8 cellular contexts compared by ENCODE assay signal in the genomic region with DNA sequence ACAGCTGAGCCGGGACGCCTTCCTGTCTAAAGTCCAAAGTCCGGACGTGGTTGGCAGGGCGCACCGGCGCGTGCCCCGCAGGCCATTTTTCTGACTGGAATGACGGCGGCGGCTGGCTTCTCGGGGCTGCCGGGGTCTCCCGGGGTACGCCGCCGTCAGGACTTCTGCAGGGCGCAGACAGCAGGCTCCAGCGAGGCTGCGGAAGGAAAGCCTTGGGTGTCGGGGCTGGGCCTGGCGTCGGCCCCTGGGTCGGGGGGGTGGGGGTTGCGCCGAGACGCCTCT. TPM values are rescaled to one million over a fixed set of nuclear protein-coding genes. Genes with fewer than 3 reads are reported as not detected.
DNase-seq lines count a peak whose midpoint lies in the region; ATAC-seq and TF ChIP-seq lines count a peak whose summit lies in the region.

No MANE protein-coding gene starts in this region.

- H3K27me3 Mint-ChIP-seq in CD4-positive, alpha-beta memory T cell = no peaks in the 10 kb centered on the region
- H3K27me3 Mint-ChIP-seq in activated CD8-positive, alpha-beta T cell treated with anti-CD3 and anti-CD28 coated beads, Interleukin-2, amount 10 ng/mL, durations not matched to agents 7 days and 5 days (ENCODE audit: low read depth) = no peaks in the 10 kb centered on the region
- H3K27me3 Mint-ChIP-seq in progenitor cell of endocrine pancreas = no peaks in the 10 kb centered on the region

- peaks cover 0 to 12% of the 10 kb centered on the region in 2 donors for H3K36me3 Mint-ChIP-seq in CD4-positive, alpha-beta memory T cell
- peaks cover 29% of the 10 kb centered on the region for H3K36me3 Mint-ChIP-seq in activated CD8-positive, alpha-beta T cell treated with anti-CD3 and anti-CD28 coated beads, Interleukin-2, amount 10 ng/mL, durations not matched to agents 7 days and 5 days (ENCODE audit: low read depth)
- H3K36me3 Mint-ChIP-seq in progenitor cell of endocrine pancreas (ENCODE audit: insufficient read depth) = peaks cover 6% of the 10 kb centered on the region

- peaks cover 0 to 6% (median 0%) of the 10 kb centered on the region in 8 donors for H3K9me3 Mint-ChIP-seq in CD4-positive, alpha-beta memory T cell
- peaks cover 13% of the 10 kb centered on the region for H3K9me3 Mint-ChIP-seq in activated CD8-positive, alpha-beta T cell treated with anti-CD3 and anti-CD28 coated beads, Interleukin-2, amount 10 ng/mL, durations not matched to agents 7 days and 5 days (ENCODE audit: insufficient read depth)
- H3K9me3 Mint-ChIP-seq in progenitor cell of endocrine pancreas (ENCODE audit: low read depth) = peaks cover 3% of the 10 kb centered on the region

- CTCF ChIA-PET in CD4-positive, alpha-beta memory T cell (lab: Charles Lee; ENCODE audit: partially characterized antibody) = interaction anchor here (1.1 to 2.2 kb wide), 4 partner anchors 19 to 96 kb away, joined by 3 to 8 read pairs (median 4); a partner anchor contains a TSS
- CTCF ChIA-PET in activated CD8-positive, alpha-beta T cell treated with anti-CD3 and anti-CD28 coated beads, Interleukin-2, amount 10 ng/mL, durations not matched to agents 7 days and 5 days (lab: Charles Lee) = interaction anchor here (3.8 kb wide), 1 partner anchor 35 kb away, joined by 17 read pairs; no protein-coding TSS in a partner anchor

- peaks cover 40% of the 10 kb centered on the region for H3K4me1 ChIP-seq in CD4-positive, alpha-beta memory T cell (ENCODE audit: insufficient read depth, low read length)

- H3K36me3 ChIP-seq in CD4-positive, alpha-beta memory T cell (ENCODE audit: insufficient read depth, low read length) = no peaks in the 10 kb centered on the region

- POLR2A ChIA-PET in CD4-positive, alpha-beta memory T cell (lab: Charles Lee; ENCODE audit: partially characterized antibody) = interaction anchor here (0.8 to 4.8 kb wide), 14 partner anchors 9 to 166 kb away, joined by 3 to 81 read pairs (median 6); a partner anchor contains a TSS
- POLR2A ChIA-PET in activated CD8-positive, alpha-beta T cell treated with anti-CD3 and anti-CD28 coated beads, Interleukin-2, amount 10 ng/mL, durations not matched to agents 7 days and 5 days (lab: Charles Lee) = interaction anchor here (1.1 to 4.1 kb wide), 8 partner anchors 23 to 166 kb away, joined by 3 to 44 read pairs (median 8); a partner anchor contains a TSS

- ATAC-seq in GM19438 (IDR thresholded peaks at IDR 0.05; ENCODE audit: low read depth, unreplicated experiment) (peak; percentile 34), HG03469 (IDR thresholded peaks at IDR 0.05; ENCODE audit: unreplicated experiment) (peak; percentile 21), Right ventricle myocardium superior (ENCODE audit: poor library complexity) (peak; percentile 70)
- no peak for ATAC-seq in activated CD8-positive, alpha-beta T cell treated with anti-CD3 and anti-CD28 coated beads, Interleukin-2, amount 10 ng/mL, durations not matched to agents 7 days and 5 days

- peak overlapping the region; percentile 86 for H3K27ac ChIP-seq in CD4-positive, alpha-beta memory T cell (ENCODE audit: low read depth, low read length)

- H3K27me3 ChIP-seq in CD4-positive, alpha-beta memory T cell (ENCODE audit: insufficient read depth, low read length) = no peaks in the 10 kb centered on the region

- no peak for TF ChIP-seq CTCF in progenitor cell of endocrine pancreas (IDR thresholded peaks at IDR 0.05; ENCODE audit: unreplicated experiment)

- no peaks in the 10 kb centered on the region for H3K9me3 ChIP-seq in CD4-positive, alpha-beta memory T cell (ENCODE audit: control insufficient read depth in 1 of 2, low read length in 2 of 2)

- DNase-seq in CD4-positive, alpha-beta memory T cell = no peak
- DNase-seq in activated CD8-positive, alpha-beta T cell treated with anti-CD3 and anti-CD28 coated beads, Interleukin-2, amount 10 ng/mL, durations not matched to agents 7 days and 5 days = peak; percentile 48
- peak; percentile 76 for DNase-seq in Right ventricle myocardium superior
- DNase-seq in progenitor cell of endocrine pancreas (ENCODE audit: low spot score, unreplicated experiment) = peak; percentile 49
- DNase-seq in NCI-H345 (lab: John Stamatoyannopoulos, UW) = no peak
- no peak for DNase-seq in DMS114 treated with DMSO at 0.1 percent for 48 hours (lab: John Stamatoyannopoulos, UW; ENCODE audit: unreplicated experiment)

- peaks cover 30 to 57% (median 45%) of the 10 kb centered on the region in 4 donors for H3K4me1 Mint-ChIP-seq in CD4-positive, alpha-beta memory T cell
- H3K4me1 Mint-ChIP-seq in activated CD8-positive, alpha-beta T cell treated with anti-CD3 and anti-CD28 coated beads, Interleukin-2, amount 10 ng/mL, durations not matched to agents 7 days and 5 days (ENCODE audit: low read depth) = peaks cover 51% of the 10 kb centered on the region
- peaks cover 30% of the 10 kb centered on the region for H3K4me1 Mint-ChIP-seq in progenitor cell of endocrine pancreas (ENCODE audit: low read depth)

- H3K27ac Mint-ChIP-seq in CD4-positive, alpha-beta memory T cell = peak overlapping the region; percentile 91 to 99 (median 97)
- H3K27ac Mint-ChIP-seq in activated CD8-positive, alpha-beta T cell treated with anti-CD3 and anti-CD28 coated beads, Interleukin-2, amount 10 ng/mL, durations not matched to agents 7 days and 5 days = peak overlapping the region; percentile 97
- peak overlapping the region; percentile 98 for H3K27ac Mint-ChIP-seq in progenitor cell of endocrine pancreas

- intact Hi-C loops in CD4-positive, alpha-beta memory T cell (cut with micrococcal nuclease) = loop anchor here (1.0 to 5.0 kb wide), 5 partner anchors 33 to 164 kb away; a partner anchor contains a TSS
- intact Hi-C loops in Right ventricle myocardium superior (cut with DNase I) = loop anchor here (10.0 kb wide), 1 partner anchor 82 kb away; no protein-coding TSS in a partner anchor

- H3K4me3 Mint-ChIP-seq in CD4-positive, alpha-beta memory T cell = peak overlapping the region; percentile 77 to 98 (median 97)
- H3K4me3 Mint-ChIP-seq in activated CD8-positive, alpha-beta T cell treated with anti-CD3 and anti-CD28 coated beads, Interleukin-2, amount 10 ng/mL, durations not matched to agents 7 days and 5 days = peak overlapping the region; percentile 93
- peak overlapping the region; percentile 93 for H3K4me3 Mint-ChIP-seq in progenitor cell of endocrine pancreas (ENCODE audit: low read depth)

- peak overlapping the region; percentile 85 to 94 for H3K4me3 ChIP-seq in CD4-positive, alpha-beta memory T cell (ENCODE audit: low read length in 2 of 2)

RNA-seq across cellular contexts. Expression of a gene that starts 32.8 kb away (rescaled TPM):
- total RNA-seq in CD4-positive, alpha-beta memory T cell = 10 to 100 TPM; 25.8 to 26.6 TPM
- polyA plus RNA-seq in CD4-positive, alpha-beta memory T cell = 10 to 100 TPM; 19.0 to 26.7 TPM
- total RNA-seq in activated CD8-positive, alpha-beta T cell treated with anti-CD3 and anti-CD28 coated beads, Interleukin-2, amount 10 ng/mL, durations not matched to agents 7 days and 5 days = 10 to 100 TPM; 18.6 to 21.2 TPM
- total RNA-seq in Right ventricle myocardium superior (28.6 TPM), progenitor cell of endocrine pancreas (34.0 and 34.7 TPM in 2 replicates)

Comparison
In these comparisons a context has a peak if more than half of its experiments do, and no peak if none do; other contexts are left out.
1. DNase-seq: peak in activated CD8-positive, alpha-beta T cell treated with anti-CD3 and anti-CD28 coated beads, Interleukin-2, amount 10 ng/mL, durations not matched to agents 7 days and 5 days (single experiment), Right ventricle myocardium superior (single experiment) and progenitor cell of endocrine pancreas (single experiment); none in CD4-positive, alpha-beta memory T cell (0 of 5), NCI-H345 (single experiment) and DMS114 treated with DMSO at 0.1 percent for 48 hours (single experiment).
2. Peak in every context shown above with its lines, with median percentiles within 50 percentile points of each other: H3K27ac Mint-ChIP-seq and H3K4me3 Mint-ChIP-seq.